In the genomic region with DNA sequence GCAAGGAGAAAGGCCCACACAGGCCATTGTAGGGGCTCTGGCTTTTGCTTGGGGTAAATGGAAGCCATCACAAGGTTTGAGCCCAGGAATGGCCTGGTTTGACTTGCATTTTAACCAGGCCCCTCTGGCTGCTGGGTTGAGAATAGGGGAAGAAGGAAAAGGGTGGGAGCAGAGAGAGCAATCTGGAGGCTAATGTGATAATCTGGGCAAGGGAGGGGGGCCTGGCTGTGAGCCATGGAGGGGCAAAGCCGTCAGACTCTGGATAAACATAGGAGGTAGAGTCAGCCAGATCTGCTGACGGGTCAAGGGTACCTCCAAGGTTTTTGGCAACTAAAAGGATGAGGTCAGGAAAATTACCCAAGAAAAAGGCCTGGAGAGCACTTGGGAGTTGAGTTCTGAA, we compare ENCODE assay signal across 20 cellular contexts. TPM values are rescaled to one million over a fixed set of nuclear protein-coding genes. Genes with fewer than 3 reads are reported as not detected.
DNase-seq lines count a peak whose midpoint lies in the region; ATAC-seq, FAIRE-seq and TF ChIP-seq lines count a peak whose summit lies in the region.
"Had no signal": no experiment of that assay in that cellular context is flagged by ENCODE, and none has a peak within 500 bp of the region (broad histone marks: within the 10 kb centered on the region; RNA-seq: fewer than 3 reads in every experiment).

No MANE protein-coding gene starts in this region.

- FAIRE-seq in HepG2 (lab: Jason Lieb, UNC), result no peak

- CTCF ChIA-PET in HepG2 (lab: Yijun Ruan, JAX; ENCODE audit: low intra/inter-chr PET ratio, low total read pairs), result no interaction called here

- H3K4me2 ChIP-seq in HepG2 (ENCODE audit: low read depth, low read length), result no peak overlapping the region
- no peak overlapping the region for H3K4me2 ChIP-seq in neuronal stem cell (ENCODE audit: insufficient read depth, low read length, poor library complexity, severe bottlenecking)

- peaks cover 9% of the 10 kb centered on the region for H3K27me3 Mint-ChIP-seq in endodermal cell (ENCODE audit: insufficient read depth)
- H3K27me3 Mint-ChIP-seq: stimulated activated naive CD8-positive, alpha-beta T cell treated with anti-CD3 and anti-CD28 coated beads, Interleukin-15, amount 100 ng/mL, for 72 hours had no signal

- no peaks in the 10 kb centered on the region for H3K79me2 ChIP-seq in HepG2 (ENCODE audit: insufficient read depth, low read length)

- no peak overlapping the region for H4K91ac ChIP-seq in neuronal stem cell (ENCODE audit: low read depth, low read length, poor library complexity)

- no peak overlapping the region for H2BK120ac ChIP-seq in neuronal stem cell (ENCODE audit: low read depth, low read length)

- no peak overlapping the region for H2AK5ac ChIP-seq in neuronal stem cell (ENCODE audit: low read depth, low read length)

- H3K4me1 ChIP-seq in right lobe of liver (peaks cover 0 to 28% (median 6%) of the 10 kb centered on the region in 4 donors), HepG2 (ENCODE audit: insufficient read depth, low read length) (peaks cover 43% of the 10 kb centered on the region), endodermal cell (ENCODE audit: control insufficient read depth, insufficient read depth, low read length) (peaks cover 6% of the 10 kb centered on the region), neuronal stem cell (ENCODE audit: control insufficient read depth in 2 of 2, insufficient read depth in 1 of 2, low read depth in 1 of 2, low read length in 2 of 2) (peaks cover 15 to 32% of the 10 kb centered on the region in 2 donors), uterus (peaks cover 16 to 26% of the 10 kb centered on the region in 2 donors)
- H3K4me1 ChIP-seq: prostate gland had no signal

- WGBS in right lobe of liver (ENCODE audit: insufficient coverage, low coverage, low lambda C conversion rate, missing lambda C conversion rate), result 33% methylated on average over 2 of the region's 2 CpGs
- 33% methylated on average over 2 of the region's 2 CpGs for WGBS in HepG2 (ENCODE audit: low lambda C conversion rate)
- WGBS in endodermal cell (ENCODE audit: insufficient coverage in 1 of 2, insufficient read length in 1 of 2), 2 experiments, result 77 to 83% methylated on average over 1 to 2 of the region's 2 CpGs
- no CpG with 5 or more reads among the region's 2 CpGs for WGBS in neuronal stem cell (ENCODE audit: extremely low coverage in 2 of 2, insufficient read length in 2 of 2, insufficient replicate concordance in 1 of 2), 2 donors

- no peaks in the 10 kb centered on the region for H4K20me1 ChIP-seq in HepG2 (ENCODE audit: insufficient read depth, low read length)

- no peak overlapping the region for H2BK12ac ChIP-seq in neuronal stem cell (ENCODE audit: low read length)

- H3K14ac ChIP-seq in neuronal stem cell (ENCODE audit: low read length), result no peak overlapping the region

- peaks cover 3% of the 10 kb centered on the region for H3K9me3 Mint-ChIP-seq in endodermal cell

- TF ChIP-seq POLR2A in right lobe of liver (IDR thresholded peaks at IDR 0.05) (no peak), HepG2 (IDR thresholded peaks at IDR 0.05; ENCODE audit: insufficient read depth in 1 of 2, low read depth in 2 of 2, low read length in 2 of 2) (no peak), uterus (IDR thresholded peaks at IDR 0.05) (no peak)

- peak overlapping the region; percentile 17 for H3K18ac ChIP-seq in neuronal stem cell (ENCODE audit: low read length)

- no peaks in the 10 kb centered on the region for H3K36me3 ChIP-seq in right lobe of liver
- no peaks in the 10 kb centered on the region for H3K36me3 ChIP-seq in HepG2 (replicated peaks in 1 of 2; ENCODE audit: control insufficient read depth in 1 of 2, insufficient read depth in 2 of 2, low read length in 2 of 2)
- no peaks in the 10 kb centered on the region for H3K36me3 ChIP-seq in endodermal cell (ENCODE audit: control insufficient read depth, insufficient read depth, low read length)
- H3K36me3 ChIP-seq in neuronal stem cell (replicated peaks in 1 of 2; ENCODE audit: control insufficient read depth in 2 of 2, insufficient read depth in 2 of 2, low read length in 2 of 2), result peaks cover 0 to 6% of the 10 kb centered on the region in 2 donors
- no peaks in the 10 kb centered on the region for H3K36me3 ChIP-seq in uterus
- H3K36me3 ChIP-seq: prostate gland had no signal

- H3K4me3 Mint-ChIP-seq in endodermal cell, result no peak overlapping the region
- H3K4me3 Mint-ChIP-seq: T-helper 1 cell treated with Interleukin-12 subunit alpha and Interleukin-12 subunit beta and Interleukin-4 antibody, amounts not matched to agents 30 μg/mL and 1 μg/mL, for 36 hours had no signal

- H3K27ac ChIP-seq in right lobe of liver (no peak overlapping the region), HepG2 (ENCODE audit: extremely low read length, insufficient read depth, low read length) (no peak overlapping the region), endodermal cell (ENCODE audit: low read depth, low read length) (peak overlapping the region; percentile 7), neuronal stem cell (replicated peaks; ENCODE audit: low read length) (no peak overlapping the region), uterus (peak overlapping the region; percentile 87 to 95)
- H3K27ac ChIP-seq: prostate gland had no signal

- H3K9me3 ChIP-seq in right lobe of liver (no peaks in the 10 kb centered on the region), HepG2 (ENCODE audit: low read length) (no peaks in the 10 kb centered on the region), endodermal cell (ENCODE audit: control insufficient read depth, low read length) (no peaks in the 10 kb centered on the region), neuronal stem cell (replicated peaks in 1 of 2; ENCODE audit: control insufficient read depth in 2 of 2, insufficient read depth in 1 of 2, low read depth in 1 of 2, low read length in 2 of 2) (peaks cover 0 to 18% of the 10 kb centered on the region in 2 donors), uterus (no peaks in the 10 kb centered on the region)
- H3K9me3 ChIP-seq: body of pancreas, prostate gland had no signal

- no peak overlapping the region for H3K4me3 ChIP-seq in right lobe of liver
- H3K4me3 ChIP-seq in HepG2 (replicated peaks in 1 of 3; ENCODE audit: insufficient read depth in 1 of 3, low read depth in 2 of 3, low read length in 3 of 3), result no peak overlapping the region
- no peak overlapping the region for H3K4me3 ChIP-seq in endodermal cell (ENCODE audit: low read length)
- H3K4me3 ChIP-seq in neuronal stem cell (ENCODE audit: low read length in 2 of 2), result no peak overlapping the region
- no peak overlapping the region for H3K4me3 ChIP-seq in uterus
- H3K4me3 ChIP-seq: body of pancreas, dorsolateral prefrontal cortex, prostate gland had no signal

- H3K79me1 ChIP-seq in neuronal stem cell (ENCODE audit: low read depth, low read length), result no peaks in the 10 kb centered on the region

- H3K27ac Mint-ChIP-seq in endodermal cell, result no peak overlapping the region

- no peak overlapping the region for H2AFZ ChIP-seq in HepG2 (ENCODE audit: low read length)
- H2AFZ ChIP-seq in neuronal stem cell (ENCODE audit: low read length), result no peak overlapping the region

- H3K23ac ChIP-seq in neuronal stem cell (ENCODE audit: low read depth, low read length, poor library complexity), result no peak overlapping the region

- peaks cover 41% of the 10 kb centered on the region for H3K4me1 Mint-ChIP-seq in endodermal cell

- H2BK15ac ChIP-seq in neuronal stem cell (ENCODE audit: low read length), result no peak overlapping the region

- H3K9ac ChIP-seq in HepG2 (ENCODE audit: insufficient read depth, low read depth, low read length), result no peak overlapping the region
- H3K9ac ChIP-seq in endodermal cell (ENCODE audit: extremely low read depth, low read length, poor library complexity, severe bottlenecking), result no peak overlapping the region
- H3K9ac ChIP-seq in neuronal stem cell (ENCODE audit: low read depth, low read length, poor library complexity), result no peak overlapping the region

- BruUV-seq in HepG2 (replicated peaks; lab: Mats Ljungman, UMichigan), result no TSS peak

- ATAC-seq in right lobe of liver (no peak), HepG2 (no peak), SK-N-SH treated with all-trans-retinoic acid at 6 μM for 48 hours (no peak), GM19351 (IDR thresholded peaks at IDR 0.05; ENCODE audit: unreplicated experiment) (no peak)
- ATAC-seq: body of pancreas had no signal

- H2BK5ac ChIP-seq in neuronal stem cell (ENCODE audit: low read length), result no peak overlapping the region

- no peak overlapping the region for H4K8ac ChIP-seq in neuronal stem cell (ENCODE audit: low read depth, low read length)

- no peak for TF ChIP-seq RAD21 in HepG2 (CRISPR knock-in tag; IDR thresholded peaks at IDR 0.05)

- TF ChIP-seq CTCF in right lobe of liver (IDR thresholded peaks at IDR 0.05) (no peak), HepG2 (CRISPR knock-in tag; IDR thresholded peaks at IDR 0.05) (no peak), endodermal cell (conservative IDR thresholded peaks at IDR 0.05) (no peak), uterus (IDR thresholded peaks at IDR 0.05) (no peak)

- DNase-seq in right lobe of liver (peak in 2 of 3 donors; percentile 22 to 41), HepG2 (ENCODE audit: low spot score) (no peak), endodermal cell (no peak), neuronal stem cell (ENCODE audit: low spot score) (no peak), uterus (no peak)
- DNase-seq in activated CD8-positive, alpha-beta memory T cell treated with anti-CD3 and anti-CD28 coated beads, Interleukin-2, amount 50 U/mL, for 4 hours, result no peak
- DNase-seq: activated naive CD4-positive, alpha-beta T cell; dorsolateral prefrontal cortex; GF-D8; Kasumi-1; NCI-H1694; NCI-H226; SHP77 treated with DMSO at 0.1 percent for 48 hours; stimulated activated CD4-positive, alpha-beta T cell treated with anti-CD3 and anti-CD28 coated beads, Interleukin-15, amount 100 ng/mL, for 24 hours had no signal

- in situ Hi-C loops in HepG2 (cut with HindIII; ENCODE audit: extremely low pct_ligation_motif_present, low pct_unique_long_range_greater_than_20kb), result no loop called here

- H3K36me3 Mint-ChIP-seq in endodermal cell (ENCODE audit: low read depth), result no peaks in the 10 kb centered on the region

- intact Hi-C loops in right lobe of liver (cut with DNase I) (no loop called here), HepG2 (cut with micrococcal nuclease; ENCODE audit: unreplicated experiment) (no loop called here), uterus (cut with DNase I; ENCODE audit: low total_unique reads) (no loop called here)

- POLR2A ChIA-PET in HepG2 (lab: Yijun Ruan, JAX), result no interaction called here

- H3K27me3 ChIP-seq in right lobe of liver (no peaks in the 10 kb centered on the region), HepG2 (ENCODE audit: control insufficient read depth in 1 of 2, insufficient read depth in 2 of 2, low read length in 2 of 2) (0 out of 5 replicates have a peak, but pooled peaks cover 0 to 4% of the 10 kb centered on the region in 2 experiments), endodermal cell (ENCODE audit: control insufficient read depth, insufficient read depth, low read length, poor library complexity, severe bottlenecking) (no peaks in the 10 kb centered on the region), neuronal stem cell (ENCODE audit: control insufficient read depth in 3 of 3, insufficient read depth in 3 of 3, low read depth in 1 of 3, low read length in 3 of 3) (no peaks in the 10 kb centered on the region), uterus (no peaks in the 10 kb centered on the region)
- H3K27me3 ChIP-seq: body of pancreas, dorsolateral prefrontal cortex had no signal

- TF ChIP-seq EP300 in HepG2 (IDR thresholded peaks at IDR 0.05; ENCODE audit: low read depth in 2 of 2, low read length in 2 of 2) (no peak), HepG2 (CRISPR knock-in tag; IDR thresholded peaks at IDR 0.05; ENCODE audit: borderline replicate concordance) (no peak)

- no peak overlapping the region for H3K4ac ChIP-seq in neuronal stem cell (ENCODE audit: low read length)

RNA-seq across cellular contexts. Expression of a gene that starts 41.6 kb away (rescaled TPM):
- total RNA-seq in right lobe of liver (1 to 10 TPM; 1.6 to 2.9 (median 1.9) TPM), HepG2 (2016; rRNA removed; fragmentation: Illumina TruSeq; extraction: Trizol) (1.3 and 2.8 TPM in 2 replicates), endodermal cell (10 to 100 TPM in 1 of 2 donors, 1 to 10 TPM in 1; 6.6 to 11.0 TPM), uterus (10 to 100 TPM; 10.5 to 77.9 (median 22.8) TPM)
- 2.6 and 7.1 TPM in 2 replicates for total RNA-seq in HepG2 (2016; cell fraction: cytosol; rRNA removed; fragmentation: Illumina TruSeq; extraction: Trizol; ENCODE audit: low read depth)
- total RNA-seq in HepG2 (2016; cell fraction: insoluble cytoplasmic fraction; rRNA removed; fragmentation: Illumina TruSeq; extraction: Trizol), result 1.5 and 2.5 TPM in 2 replicates
- total RNA-seq in HepG2 (2016; cell fraction: membrane; rRNA removed; fragmentation: Illumina TruSeq; extraction: Trizol), result 1.8 and 2.4 TPM in 2 replicates
- total RNA-seq in HepG2 (2016; cell fraction: nucleus; rRNA removed; fragmentation: Illumina TruSeq; extraction: Trizol), result 2.4 and 3.9 TPM in 2 replicates
- 2.4 and 3.3 TPM in 2 replicates for polyA plus RNA-seq in HepG2 (2011; rRNA removed)
- 1.5 and 2.4 TPM in 2 replicates for polyA plus RNA-seq in HepG2 (2011; cell fraction: cytosol; rRNA removed)
- polyA plus RNA-seq in HepG2 (2011; cell fraction: nucleus; rRNA removed), result 3.3 and 4.9 TPM in 2 replicates
- polyA plus RNA-seq in HepG2 (2012), result 1.1 and 2.1 TPM in 2 replicates
- polyA plus RNA-seq in HepG2 (2016; cell fraction: cytosol; fragmentation: Illumina TruSeq; extraction: Trizol; ENCODE audit: low read depth), result 3.0 and 3.6 TPM in 2 replicates
- 1.2 and 1.3 TPM in 2 replicates for polyA plus RNA-seq in HepG2 (2016; cell fraction: insoluble cytoplasmic fraction; fragmentation: Illumina TruSeq; extraction: Trizol; ENCODE audit: low read depth)
- polyA plus RNA-seq in HepG2 (2016; cell fraction: membrane; fragmentation: Illumina TruSeq; extraction: Trizol; ENCODE audit: low read depth), result 1.8 and 2.9 TPM in 2 replicates
- polyA plus RNA-seq in HepG2 (2016; cell fraction: nucleus; fragmentation: Illumina TruSeq; extraction: Trizol; ENCODE audit: insufficient read depth, low read depth), result 3.0 and 6.2 TPM in 2 replicates
- 5.3 and 9.1 TPM in 2 replicates for polyA minus RNA-seq in HepG2 (2011; rRNA and poly(A)+ RNA removed; ENCODE audit: low replicate concordance)
- polyA minus RNA-seq in HepG2 (2011; cell fraction: cytosol; rRNA and poly(A)+ RNA removed), result 1.3 and 3.3 TPM in 2 replicates
- polyA minus RNA-seq in HepG2 (2011; cell fraction: nucleus; rRNA and poly(A)+ RNA removed), result 3.6 and 6.2 TPM in 2 replicates
- polyA plus RNA-seq in endodermal cell (2013, experiment 1 of 2), result 20.7 TPM
- 17.6 TPM for polyA plus RNA-seq in endodermal cell (2013, experiment 2 of 2)
- polyA plus RNA-seq in neuronal stem cell (2013, experiment 1 of 2), result 9.4 TPM
- polyA plus RNA-seq in neuronal stem cell (2013, experiment 2 of 2), result 11.1 TPM

Comparison
In these comparisons a context has a peak if more than half of its experiments do, and no peak if none do; other contexts are left out.
1. DNase-seq: peak in right lobe of liver (2 of 3); none in HepG2 (single experiment), endodermal cell (single experiment), neuronal stem cell (single experiment), uterus (0 of 2) and activated CD8-positive, alpha-beta memory T cell treated with anti-CD3 and anti-CD28 coated beads, Interleukin-2, amount 50 U/mL, for 4 hours (single experiment).
2. H3K27ac ChIP-seq: peak in endodermal cell (single experiment) and uterus (2 of 2); none in right lobe of liver (0 of 3), HepG2 (single experiment) and neuronal stem cell (single experiment).